ENCODE assay signal across 11 cellular contexts in the genomic region with DNA sequence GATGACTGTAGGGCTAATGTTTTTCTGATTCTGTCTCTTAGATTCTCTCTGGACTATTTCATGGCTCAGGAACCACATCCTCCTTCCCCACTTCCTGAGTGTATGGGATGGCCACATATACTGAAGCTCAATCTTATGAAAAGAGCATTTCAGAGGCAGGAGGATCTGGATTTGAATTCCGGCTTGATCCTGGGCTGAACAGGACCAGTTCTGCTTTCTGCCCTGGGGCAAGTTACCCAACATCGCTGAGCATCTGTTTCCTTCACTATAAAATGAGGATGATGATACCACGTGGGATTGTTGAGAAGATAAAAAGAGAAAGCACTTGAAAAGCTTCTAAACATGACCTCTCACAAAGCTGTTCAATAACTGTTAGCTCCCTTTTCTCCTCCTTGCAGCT.
A peak's percentile ranks its signal among the peaks of the same experiment; 100 is the strongest.
DNase-seq lines count a peak whose midpoint lies in the region; ATAC-seq and TF ChIP-seq lines count a peak whose summit lies in the region.
"Had no signal": no experiment of that assay in that cellular context is flagged by ENCODE, and none has a peak within 500 bp of the region (broad histone marks: within the 10 kb centered on the region; RNA-seq: fewer than 3 reads in every experiment).

No MANE protein-coding gene starts in this region.

- H3K4me1 Mint-ChIP-seq in Caco-2 (ENCODE audit: low read depth, unreplicated experiment) (peaks cover 38% of the 10 kb centered on the region), GM23338 (peaks cover 14% of the 10 kb centered on the region; the same call in 2 of the 3 replicates)
- peaks cover 36% of the 10 kb centered on the region for H3K4me1 Mint-ChIP-seq in activated naive CD8-positive, alpha-beta T cell treated with anti-CD3 and anti-CD28 coated beads for 36 hours

- no peaks in the 10 kb centered on the region for H3K27me3 ChIP-seq in Caco-2 (replicated peaks; ENCODE audit: control insufficient read depth, insufficient read depth, low read length)
- H3K27me3 ChIP-seq in GM23338 (ENCODE audit: insufficient read depth): no peaks in the 10 kb centered on the region
- H3K27me3 ChIP-seq: upper lobe of left lung had no signal

- H4K20me1 ChIP-seq in GM23338 (replicated peaks; ENCODE audit: insufficient read depth): no peaks in the 10 kb centered on the region; the same call in 1 of the 2 replicates

- H3K9me3 Mint-ChIP-seq in Caco-2 (ENCODE audit: unreplicated experiment) (peaks cover 21% of the 10 kb centered on the region), GM23338 (no peaks in the 10 kb centered on the region)
- peaks cover 2% of the 10 kb centered on the region for H3K9me3 Mint-ChIP-seq in activated naive CD8-positive, alpha-beta T cell treated with anti-CD3 and anti-CD28 coated beads for 36 hours
- H3K9me3 Mint-ChIP-seq: activated T-cell treated with anti-CD3 and anti-CD28 coated beads, Interleukin-2, amount 50 U/mL, for 4 hours had no signal

- H3K27me3 Mint-ChIP-seq in Caco-2 (ENCODE audit: insufficient read depth, unreplicated experiment) (no peaks in the 10 kb centered on the region), GM23338 (ENCODE audit: insufficient read depth, low read depth, poor library complexity) (peaks cover 4% of the 10 kb centered on the region)
- peaks cover 19% of the 10 kb centered on the region for H3K27me3 Mint-ChIP-seq in activated naive CD8-positive, alpha-beta T cell treated with anti-CD3 and anti-CD28 coated beads for 36 hours

- no peak overlapping the region for H2AFZ ChIP-seq in GM23338

- DNase-seq in Caco-2 (no peak), mucosa of descending colon (peak in 1 of 3 donors; percentile 27), GM23338 (ENCODE audit: low spot score) (no peak), T1000 (lab: John Stamatoyannopoulos, UW) (no peak), occipital lobe (lab: John Stamatoyannopoulos, UW) (no peak)
- DNase-seq in activated naive CD8-positive, alpha-beta T cell treated with anti-CD3 and anti-CD28 coated beads for 36 hours: no peak
- DNase-seq: activated T-cell treated with anti-CD3 and anti-CD28 coated beads, Interleukin-2, amount 50 U/mL, for 4 hours; left colon had no signal

- H3K36me3 Mint-ChIP-seq in Caco-2 (ENCODE audit: insufficient read depth, unreplicated experiment): peaks cover 7% of the 10 kb centered on the region
- H3K36me3 Mint-ChIP-seq in activated naive CD8-positive, alpha-beta T cell treated with anti-CD3 and anti-CD28 coated beads for 36 hours: peaks cover 4% of the 10 kb centered on the region
- no peaks in the 10 kb centered on the region for H3K36me3 Mint-ChIP-seq in GM23338 (ENCODE audit: low read depth)

- H3K9me3 ChIP-seq in Caco-2: peaks cover 4% of the 10 kb centered on the region; the same call in 1 of the 2 replicates
- H3K9me3 ChIP-seq in KOPT-K1 (ENCODE audit: insufficient read depth, low read length, poor library complexity, severe bottlenecking): no peaks in the 10 kb centered on the region
- H3K9me3 ChIP-seq in mucosa of descending colon: no peaks in the 10 kb centered on the region
- H3K9me3 ChIP-seq: upper lobe of left lung had no signal

- H3K36me3 ChIP-seq in Caco-2 (ENCODE audit: control insufficient read depth, insufficient read depth, low read length): no peaks in the 10 kb centered on the region
- no peaks in the 10 kb centered on the region for H3K36me3 ChIP-seq in KOPT-K1 (ENCODE audit: insufficient read depth, low read length)
- H3K36me3 ChIP-seq in mucosa of descending colon (ENCODE audit: low read depth): no peaks in the 10 kb centered on the region
- no peaks in the 10 kb centered on the region for H3K36me3 ChIP-seq in GM23338 (ENCODE audit: insufficient read depth)
- H3K36me3 ChIP-seq: upper lobe of left lung had no signal

- POLR2A ChIA-PET in Caco-2 (lab: Charles Lee): no interaction called here

- H3K9me2 ChIP-seq in GM23338 (ENCODE audit: insufficient read depth): peaks cover 7% of the 10 kb centered on the region; the same call in 1 of the 2 replicates

- no peak overlapping the region for H3K4me3 ChIP-seq in Caco-2 (ENCODE audit: low read depth, low read length)
- no peak overlapping the region for H3K4me3 ChIP-seq in mucosa of descending colon
- H3K4me3 ChIP-seq in GM23338: no peak overlapping the region
- H3K4me3 ChIP-seq: upper lobe of left lung had no signal

- peak; percentile 35 for ATAC-seq in mucosa of descending colon
- ATAC-seq in HG03521 (IDR thresholded peaks at IDR 0.05; ENCODE audit: unreplicated experiment): no peak
- no peak for ATAC-seq in GM23338
- ATAC-seq: left colon had no signal

- BruUV-seq in Caco-2 (replicated peaks; lab: Mats Ljungman, UMichigan): no TSS peak

- intact Hi-C loops in Caco-2 (cut with micrococcal nuclease; ENCODE audit: unreplicated experiment) (loop anchor here (5.0 kb wide), 1 partner anchor 601 kb away; no protein-coding TSS in a partner anchor), mucosa of descending colon (cut with DNase I, micrococcal nuclease) (no loop called here)

- H3K79me2 ChIP-seq in GM23338 (replicated peaks; ENCODE audit: insufficient read depth): no peaks in the 10 kb centered on the region

- CTCF ChIA-PET in Caco-2 (lab: Charles Lee): interaction anchor here (1.9 kb wide), 1 partner anchor 57 kb away, joined by 6 read pairs; no protein-coding TSS in a partner anchor

- peak overlapping the region; percentile 44 for H3K27ac ChIP-seq in KOPT-K1 (ENCODE audit: low read depth, low read length, poor library complexity, severe bottlenecking)
- no peak overlapping the region for H3K27ac ChIP-seq in GM23338 (ENCODE audit: low read depth)

- H3K4me2 ChIP-seq in GM23338: no peak overlapping the region

- H3K4me3 Mint-ChIP-seq in Caco-2 (ENCODE audit: unreplicated experiment): no peak overlapping the region
- H3K4me3 Mint-ChIP-seq in activated naive CD8-positive, alpha-beta T cell treated with anti-CD3 and anti-CD28 coated beads for 36 hours: peak overlapping the region; percentile 19
- H3K4me3 Mint-ChIP-seq in GM23338: no peak overlapping the region

- H3K27ac Mint-ChIP-seq in Caco-2 (ENCODE audit: unreplicated experiment) (peak overlapping the region; percentile 94), GM23338 (no peak overlapping the region)
- peak overlapping the region; percentile 93 for H3K27ac Mint-ChIP-seq in activated naive CD8-positive, alpha-beta T cell treated with anti-CD3 and anti-CD28 coated beads for 36 hours

- peaks cover 44% of the 10 kb centered on the region for H3K4me1 ChIP-seq in Caco-2
- H3K4me1 ChIP-seq in mucosa of descending colon (ENCODE audit: low read depth): peaks cover 10% of the 10 kb centered on the region
- H3K4me1 ChIP-seq in GM23338 (ENCODE audit: insufficient read depth): peaks cover 5% of the 10 kb centered on the region

- TF ChIP-seq CTCF in Caco-2 (IDR thresholded peaks at IDR 0.05; ENCODE audit: insufficient read depth in 1 of 2, low read depth in 1 of 2, low read length in 1 of 2, severe bottlenecking in 1 of 2, unreplicated experiment in 1 of 2) (no peak), mucosa of descending colon (IDR thresholded peaks at IDR 0.05) (no peak), GM23338 (conservative IDR thresholded peaks at IDR 0.05; ENCODE audit: low read depth in 2 of 2) (no peak)

- H3F3A ChIP-seq in GM23338 (replicated peaks; ENCODE audit: low read depth): no peaks in the 10 kb centered on the region

TF ChIP-seq in GM23338, 12 proteins besides CTCF, POLR2A, EP300 and RAD21 (continues in another document):
- TF ChIP-seq, protein P1, sequence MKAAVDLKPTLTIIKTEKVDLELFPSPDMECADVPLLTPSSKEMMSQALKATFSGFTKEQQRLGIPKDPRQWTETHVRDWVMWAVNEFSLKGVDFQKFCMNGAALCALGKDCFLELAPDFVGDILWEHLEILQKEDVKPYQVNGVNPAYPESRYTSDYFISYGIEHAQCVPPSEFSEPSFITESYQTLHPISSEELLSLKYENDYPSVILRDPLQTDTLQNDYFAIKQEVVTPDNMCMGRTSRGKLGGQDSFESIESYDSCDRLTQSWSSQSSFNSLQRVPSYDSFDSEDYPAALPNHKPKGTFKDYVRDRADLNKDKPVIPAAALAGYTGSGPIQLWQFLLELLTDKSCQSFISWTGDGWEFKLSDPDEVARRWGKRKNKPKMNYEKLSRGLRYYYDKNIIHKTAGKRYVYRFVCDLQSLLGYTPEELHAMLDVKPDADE (IDR thresholded peaks at IDR 0.05): no peak
- TF ChIP-seq, protein P2, sequence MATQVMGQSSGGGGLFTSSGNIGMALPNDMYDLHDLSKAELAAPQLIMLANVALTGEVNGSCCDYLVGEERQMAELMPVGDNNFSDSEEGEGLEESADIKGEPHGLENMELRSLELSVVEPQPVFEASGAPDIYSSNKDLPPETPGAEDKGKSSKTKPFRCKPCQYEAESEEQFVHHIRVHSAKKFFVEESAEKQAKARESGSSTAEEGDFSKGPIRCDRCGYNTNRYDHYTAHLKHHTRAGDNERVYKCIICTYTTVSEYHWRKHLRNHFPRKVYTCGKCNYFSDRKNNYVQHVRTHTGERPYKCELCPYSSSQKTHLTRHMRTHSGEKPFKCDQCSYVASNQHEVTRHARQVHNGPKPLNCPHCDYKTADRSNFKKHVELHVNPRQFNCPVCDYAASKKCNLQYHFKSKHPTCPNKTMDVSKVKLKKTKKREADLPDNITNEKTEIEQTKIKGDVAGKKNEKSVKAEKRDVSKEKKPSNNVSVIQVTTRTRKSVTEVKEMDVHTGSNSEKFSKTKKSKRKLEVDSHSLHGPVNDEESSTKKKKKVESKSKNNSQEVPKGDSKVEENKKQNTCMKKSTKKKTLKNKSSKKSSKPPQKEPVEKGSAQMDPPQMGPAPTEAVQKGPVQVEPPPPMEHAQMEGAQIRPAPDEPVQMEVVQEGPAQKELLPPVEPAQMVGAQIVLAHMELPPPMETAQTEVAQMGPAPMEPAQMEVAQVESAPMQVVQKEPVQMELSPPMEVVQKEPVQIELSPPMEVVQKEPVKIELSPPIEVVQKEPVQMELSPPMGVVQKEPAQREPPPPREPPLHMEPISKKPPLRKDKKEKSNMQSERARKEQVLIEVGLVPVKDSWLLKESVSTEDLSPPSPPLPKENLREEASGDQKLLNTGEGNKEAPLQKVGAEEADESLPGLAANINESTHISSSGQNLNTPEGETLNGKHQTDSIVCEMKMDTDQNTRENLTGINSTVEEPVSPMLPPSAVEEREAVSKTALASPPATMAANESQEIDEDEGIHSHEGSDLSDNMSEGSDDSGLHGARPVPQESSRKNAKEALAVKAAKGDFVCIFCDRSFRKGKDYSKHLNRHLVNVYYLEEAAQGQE (IDR thresholded peaks at IDR 0.05; ENCODE audit: unreplicated experiment): no peak
- no peak for TF ChIP-seq EZH2 (IDR thresholded peaks at IDR 0.05; ENCODE audit: low read depth, unreplicated experiment)
